ENCODE assay signal across 16 cellular contexts in the genomic region with DNA sequence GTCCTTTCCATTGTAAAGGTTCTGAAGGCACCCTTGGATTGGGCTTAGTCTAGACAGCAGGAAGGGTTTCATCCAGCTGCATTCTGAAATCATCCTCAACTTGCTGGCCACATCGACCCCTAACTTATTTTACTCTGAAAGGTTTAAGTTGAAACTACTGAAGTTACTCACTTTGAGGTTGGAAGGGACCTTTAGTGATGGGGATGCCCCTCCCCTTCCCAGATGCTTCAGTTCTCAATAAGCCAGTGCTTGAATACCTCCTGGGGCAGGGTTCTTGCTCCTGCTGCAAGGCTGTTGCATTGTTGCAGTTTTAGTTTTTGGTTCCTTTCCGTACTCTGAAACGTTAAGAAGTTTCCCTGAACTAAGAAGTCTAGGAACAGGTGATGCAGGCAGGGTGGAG. TPM values are rescaled to one million over a fixed set of nuclear protein-coding genes. Genes with fewer than 3 reads are reported as not detected.
DNase-seq lines count a peak whose midpoint lies in the region; ATAC-seq and TF ChIP-seq lines count a peak whose summit lies in the region.
"Had no signal": no experiment of that assay in that cellular context is flagged by ENCODE, and none has a peak within 500 bp of the region (broad histone marks: within the 10 kb centered on the region; RNA-seq: fewer than 3 reads in every experiment).

No MANE protein-coding gene starts in this region.

- POLR2A ChIA-PET in activated CD4-positive, alpha-beta T cell treated with anti-CD3 and anti-CD28 coated beads for 36 hours (lab: Charles Lee): interaction anchor here (0.6 kb wide), 1 partner anchor 83 kb away, joined by 3 read pairs; no protein-coding TSS in a partner anchor

- peak; percentile 72 for ATAC-seq in activated CD4-positive, alpha-beta T cell treated with anti-CD3 and anti-CD28 coated beads for 36 hours
- ATAC-seq in activated naive CD4-positive, alpha-beta T cell treated with anti-CD3 and anti-CD28 coated beads, Interleukin-2, amount 50 U/mL, for 72 hours: peak; percentile 76 to 82
- peak; percentile 74 for ATAC-seq in activated T-helper 17 cell treated with anti-CD3 and anti-CD28 coated beads, Interleukin-2, amount 50 U/mL, for 72 hours (replicated peaks)
- peak; percentile 73 to 78 for ATAC-seq in stimulated activated naive B cell treated with anti-CD40 and anti-IgM and Interleukin-4, amounts not matched to agents 10 μg/mL and 1 μg/mL and 100 μg/mL, for 72 hours (replicated peaks)
- ATAC-seq: Right ventricle myocardium inferior had no signal

- CTCF ChIA-PET in activated CD4-positive, alpha-beta T cell treated with anti-CD3 and anti-CD28 coated beads for 36 hours (lab: Charles Lee): interaction anchor here (0.6 kb wide), 1 partner anchor 65 kb away, joined by 4 read pairs; no protein-coding TSS in a partner anchor

- intact Hi-C loops in activated CD4-positive, alpha-beta T cell treated with anti-CD3 and anti-CD28 coated beads for 36 hours (cut with DNase I, micrococcal nuclease): no loop called here

- no peak overlapping the region for H3K4me3 Mint-ChIP-seq in activated CD4-positive, alpha-beta T cell treated with anti-CD3 and anti-CD28 coated beads for 36 hours
- H3K4me3 Mint-ChIP-seq in activated T-helper 17 cell treated with anti-CD3 and anti-CD28 coated beads, Interleukin-2, amount 50 U/mL, for 72 hours: no peak overlapping the region
- no peak overlapping the region for H3K4me3 Mint-ChIP-seq in stimulated activated naive B cell treated with anti-CD40 and anti-IgM and Interleukin-4, amounts not matched to agents 10 μg/mL and 1 μg/mL and 100 μg/mL, for 72 hours
- H3K4me3 Mint-ChIP-seq in mesothelial cell of epicardium: no peak overlapping the region

- H3K9me3 Mint-ChIP-seq in activated CD4-positive, alpha-beta T cell treated with anti-CD3 and anti-CD28 coated beads for 36 hours (ENCODE audit: low read depth): no peaks in the 10 kb centered on the region
- H3K9me3 Mint-ChIP-seq in activated naive CD4-positive, alpha-beta T cell treated with anti-CD3 and anti-CD28 coated beads, Interleukin-2, amount 50 U/mL, for 72 hours: no peaks in the 10 kb centered on the region
- H3K9me3 Mint-ChIP-seq in activated T-helper 17 cell treated with anti-CD3 and anti-CD28 coated beads, Interleukin-2, amount 50 U/mL, for 72 hours: no peaks in the 10 kb centered on the region
- no peaks in the 10 kb centered on the region for H3K9me3 Mint-ChIP-seq in stimulated activated naive B cell treated with anti-CD40 and anti-IgM and Interleukin-4, amounts not matched to agents 10 μg/mL and 1 μg/mL and 100 μg/mL, for 72 hours
- no peaks in the 10 kb centered on the region for H3K9me3 Mint-ChIP-seq in mesothelial cell of epicardium

- peak; percentile 8 for DNase-seq in activated CD4-positive, alpha-beta T cell treated with anti-CD3 and anti-CD28 coated beads for 36 hours
- DNase-seq in activated CD4-positive, alpha-beta T cell treated with anti-CD3 and anti-CD28 coated beads for 1 hour: no peak
- DNase-seq in activated naive CD4-positive, alpha-beta T cell treated with anti-CD3 and anti-CD28 coated beads, Interleukin-2, amount 50 U/mL, for 72 hours (ENCODE audit: low spot score in 2 of 2): no peak
- no peak for DNase-seq in activated naive CD4-positive, alpha-beta T cell (lab: John Stamatoyannopoulos, UW)
- no peak for DNase-seq in stimulated activated naive B cell treated with anti-CD40 and anti-IgM and Interleukin-4, amounts not matched to agents 10 μg/mL and 1 μg/mL and 100 μg/mL, for 72 hours
- DNase-seq in cerebellum (ENCODE audit: low spot score): no peak
- no peak for DNase-seq in mesothelial cell of epicardium (ENCODE audit: low spot score in 2 of 2, unreplicated experiment in 2 of 2)
- DNase-seq: AML-193, DMS79, KBM-7, NCI-H1105, NCI-H2081, NCI-H2171 treated with DMSO at 0.1 percent for 48 hours, NCI-H446 treated with DMSO at 0.1 percent for 48 hours had no signal

- TF ChIP-seq CTCF in mesothelial cell of epicardium (IDR thresholded peaks at IDR 0.05; ENCODE audit: unreplicated experiment): no peak

- H3K36me3 Mint-ChIP-seq in activated CD4-positive, alpha-beta T cell treated with anti-CD3 and anti-CD28 coated beads for 36 hours (ENCODE audit: low read depth): no peaks in the 10 kb centered on the region
- no peaks in the 10 kb centered on the region for H3K36me3 Mint-ChIP-seq in activated naive CD4-positive, alpha-beta T cell treated with anti-CD3 and anti-CD28 coated beads, Interleukin-2, amount 50 U/mL, for 72 hours
- H3K36me3 Mint-ChIP-seq in activated T-helper 17 cell treated with anti-CD3 and anti-CD28 coated beads, Interleukin-2, amount 50 U/mL, for 72 hours (ENCODE audit: low read depth): no peaks in the 10 kb centered on the region
- no peaks in the 10 kb centered on the region for H3K36me3 Mint-ChIP-seq in stimulated activated naive B cell treated with anti-CD40 and anti-IgM and Interleukin-4, amounts not matched to agents 10 μg/mL and 1 μg/mL and 100 μg/mL, for 72 hours
- no peaks in the 10 kb centered on the region for H3K36me3 Mint-ChIP-seq in mesothelial cell of epicardium

- H3K4me1 Mint-ChIP-seq in activated CD4-positive, alpha-beta T cell treated with anti-CD3 and anti-CD28 coated beads for 36 hours: no peaks in the 10 kb centered on the region
- H3K4me1 Mint-ChIP-seq in activated T-helper 17 cell treated with anti-CD3 and anti-CD28 coated beads, Interleukin-2, amount 50 U/mL, for 72 hours: no peaks in the 10 kb centered on the region
- H3K4me1 Mint-ChIP-seq in stimulated activated naive B cell treated with anti-CD40 and anti-IgM and Interleukin-4, amounts not matched to agents 10 μg/mL and 1 μg/mL and 100 μg/mL, for 72 hours: peaks cover 12 to 15% of the 10 kb centered on the region in 2 donors
- peaks cover 24% of the 10 kb centered on the region for H3K4me1 Mint-ChIP-seq in mesothelial cell of epicardium

- H3K27ac Mint-ChIP-seq in activated CD4-positive, alpha-beta T cell treated with anti-CD3 and anti-CD28 coated beads for 36 hours: no peak overlapping the region
- no peak overlapping the region for H3K27ac Mint-ChIP-seq in activated naive CD4-positive, alpha-beta T cell treated with anti-CD3 and anti-CD28 coated beads, Interleukin-2, amount 50 U/mL, for 72 hours
- H3K27ac Mint-ChIP-seq in activated T-helper 17 cell treated with anti-CD3 and anti-CD28 coated beads, Interleukin-2, amount 50 U/mL, for 72 hours: no peak overlapping the region
- H3K27ac Mint-ChIP-seq in stimulated activated naive B cell treated with anti-CD40 and anti-IgM and Interleukin-4, amounts not matched to agents 10 μg/mL and 1 μg/mL and 100 μg/mL, for 72 hours: no peak overlapping the region
- H3K27ac Mint-ChIP-seq in mesothelial cell of epicardium: no peak overlapping the region

- H3K27me3 Mint-ChIP-seq in activated CD4-positive, alpha-beta T cell treated with anti-CD3 and anti-CD28 coated beads for 36 hours: no peaks in the 10 kb centered on the region
- peaks cover 3% of the 10 kb centered on the region for H3K27me3 Mint-ChIP-seq in activated T-helper 17 cell treated with anti-CD3 and anti-CD28 coated beads, Interleukin-2, amount 50 U/mL, for 72 hours
- H3K27me3 Mint-ChIP-seq in stimulated activated naive B cell treated with anti-CD40 and anti-IgM and Interleukin-4, amounts not matched to agents 10 μg/mL and 1 μg/mL and 100 μg/mL, for 72 hours: peaks cover 11 to 28% of the 10 kb centered on the region in 2 donors
- H3K27me3 Mint-ChIP-seq in mesothelial cell of epicardium (ENCODE audit: low read depth): peaks cover 43% of the 10 kb centered on the region

RNA-seq across cellular contexts. Expression of a gene that starts 26.4 kb away (rescaled TPM):
- under 1 TPM in 1 of 2 experiments, not detected in 1; 0.09 TPM for total RNA-seq in activated CD4-positive, alpha-beta T cell treated with anti-CD3 and anti-CD28 coated beads for 36 hours
- not detected for total RNA-seq in activated naive CD4-positive, alpha-beta T cell treated with anti-CD3 and anti-CD28 coated beads, Interleukin-2, amount 50 U/mL, for 72 hours
- total RNA-seq in activated T-helper 17 cell treated with anti-CD3 and anti-CD28 coated beads, Interleukin-2, amount 50 U/mL, for 72 hours: under 1 TPM; 0.06 to 0.74 TPM
- 4.7 TPM for total RNA-seq in cerebellum
- 3.2 to 3.5 TPM (median 3.4 TPM) in 3 replicates for total RNA-seq in mesothelial cell of epicardium
